ENCODE assay signal across 20 cellular contexts in the genomic region with DNA sequence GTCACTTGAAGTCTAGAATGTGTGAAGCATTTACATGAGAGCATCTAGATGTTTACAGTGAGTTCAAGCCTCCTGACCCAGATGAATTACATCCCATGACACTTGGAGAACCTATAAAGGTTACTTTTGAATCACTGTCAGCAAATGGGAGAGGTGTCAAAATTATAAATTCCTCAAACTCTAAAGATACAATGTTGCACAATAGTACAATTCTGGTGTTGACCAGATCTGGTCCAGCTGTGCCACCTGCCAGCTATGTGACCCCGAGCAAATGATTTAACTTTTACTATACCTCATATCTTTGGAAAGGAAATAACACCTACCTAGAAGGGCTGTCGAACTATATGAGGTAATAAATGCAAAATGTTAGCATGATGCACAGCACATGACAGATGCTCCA.
DNase-seq lines count a peak whose midpoint lies in the region; ATAC-seq, FAIRE-seq and TF ChIP-seq lines count a peak whose summit lies in the region.
"Had no signal": no experiment of that assay in that cellular context is flagged by ENCODE, and none has a peak within 500 bp of the region (broad histone marks: within the 10 kb centered on the region; RNA-seq: fewer than 3 reads in every experiment).

No MANE protein-coding gene starts in this region.

- H3K9me3 ChIP-seq in HepG2 (ENCODE audit: low read length): no peaks in the 10 kb centered on the region
- no peaks in the 10 kb centered on the region for H3K9me3 ChIP-seq in right lobe of liver
- H3K9me3 ChIP-seq in Karpas-422 (ENCODE audit: low read length): no peaks in the 10 kb centered on the region
- H3K9me3 ChIP-seq: BLaER1, Caco-2 had no signal

- BruUV-seq in HepG2 (replicated peaks; lab: Mats Ljungman, UMichigan): no TSS peak

- H4K20me1 ChIP-seq in HepG2 (ENCODE audit: insufficient read depth, low read length) (no peaks in the 10 kb centered on the region), Karpas-422 (ENCODE audit: insufficient read depth, low read depth, low read length) (no peaks in the 10 kb centered on the region)

- H3K27me3 Mint-ChIP-seq in immature natural killer cell (ENCODE audit: low read depth in 3 of 3): peaks cover 0 to 6% (median 2%) of the 10 kb centered on the region in 3 donors
- H3K27me3 Mint-ChIP-seq: B cell; CD4-positive, CD25-positive, alpha-beta regulatory T cell had no signal

- H3K4me3 ChIP-seq in HepG2 (replicated peaks in 1 of 3; ENCODE audit: insufficient read depth in 1 of 3, low read depth in 2 of 3, low read length in 3 of 3) (no peak overlapping the region), right lobe of liver (no peak overlapping the region), Karpas-422 (ENCODE audit: low read length) (no peak overlapping the region)
- H3K4me3 ChIP-seq: BLaER1, GM23248 had no signal

- POLR2A ChIA-PET in HepG2 (lab: Yijun Ruan, JAX): no interaction called here

- in situ Hi-C loops in HepG2 (cut with HindIII; ENCODE audit: extremely low pct_ligation_motif_present, low pct_unique_long_range_greater_than_20kb): no loop called here

- no peaks in the 10 kb centered on the region for H3K9me2 ChIP-seq in Karpas-422 (replicated peaks; ENCODE audit: insufficient read depth, low read length)

- intact Hi-C loops in HepG2 (cut with micrococcal nuclease; ENCODE audit: unreplicated experiment) (no loop called here), right lobe of liver (cut with DNase I) (no loop called here)

- no peak for FAIRE-seq in HepG2 (lab: Jason Lieb, UNC)
- FAIRE-seq: A204.1, GM19239 had no signal

- H3K4me1 ChIP-seq in HepG2 (ENCODE audit: insufficient read depth, low read length) (no peaks in the 10 kb centered on the region), right lobe of liver (no peaks in the 10 kb centered on the region), Karpas-422 (ENCODE audit: low read length) (peaks cover 25% of the 10 kb centered on the region)
- H3K4me1 ChIP-seq: Caco-2 had no signal

- no peaks in the 10 kb centered on the region for H3K9me3 Mint-ChIP-seq in immature natural killer cell
- H3K9me3 Mint-ChIP-seq: CD4-positive, CD25-positive, alpha-beta regulatory T cell; CD8-positive, alpha-beta T cell; H9 had no signal

- DNase-seq in HepG2 (ENCODE audit: low spot score) (no peak), right lobe of liver (no peak), Karpas-422 (no peak), immature natural killer cell (no peak), NCI-H187 treated with DMSO at 0.1 percent for 48 hours (lab: John Stamatoyannopoulos, UW) (no peak)
- no peak for DNase-seq in effector CD4-positive, alpha-beta T cell
- DNase-seq: Caco-2; CD4-positive, CD25-positive, alpha-beta regulatory T cell; CD8-positive, alpha-beta T cell; DMS153; DND-41; GM23248; H9 had no signal

- H3K27me3 ChIP-seq in HepG2 (ENCODE audit: control insufficient read depth in 1 of 2, insufficient read depth in 2 of 2, low read length in 2 of 2): no peaks in the 10 kb centered on the region
- H3K27me3 ChIP-seq in right lobe of liver: no peaks in the 10 kb centered on the region
- H3K27me3 ChIP-seq in Karpas-422 (ENCODE audit: low read length): no peaks in the 10 kb centered on the region
- H3K27me3 ChIP-seq: BLaER1 had no signal

- CTCF ChIA-PET in HepG2 (lab: Yijun Ruan, JAX; ENCODE audit: low intra/inter-chr PET ratio, low total read pairs): no interaction called here

- H3K79me2 ChIP-seq in HepG2 (ENCODE audit: insufficient read depth, low read length) (no peaks in the 10 kb centered on the region), Karpas-422 (ENCODE audit: low read length) (no peaks in the 10 kb centered on the region; the same call in 1 of the 2 replicates)

- TF ChIP-seq CTCF in HepG2 (CRISPR knock-in tag; IDR thresholded peaks at IDR 0.05) (no peak), right lobe of liver (IDR thresholded peaks at IDR 0.05) (no peak)

- TF ChIP-seq POLR2A in HepG2 (IDR thresholded peaks at IDR 0.05; ENCODE audit: insufficient read depth in 1 of 2, low read depth in 2 of 2, low read length in 2 of 2): no peak
- TF ChIP-seq POLR2A in right lobe of liver (IDR thresholded peaks at IDR 0.05): no peak

- no peaks in the 10 kb centered on the region for H3K36me3 ChIP-seq in HepG2 (replicated peaks in 1 of 2; ENCODE audit: control insufficient read depth in 1 of 2, insufficient read depth in 2 of 2, low read length in 2 of 2)
- H3K36me3 ChIP-seq in right lobe of liver: no peaks in the 10 kb centered on the region
- peaks cover 23% of the 10 kb centered on the region for H3K36me3 ChIP-seq in Karpas-422 (ENCODE audit: insufficient read depth, low read length)

- no peak overlapping the region for H3K4me3 Mint-ChIP-seq in immature natural killer cell
- H3K4me3 Mint-ChIP-seq: B cell; CD4-positive, CD25-positive, alpha-beta regulatory T cell; CD8-positive, alpha-beta T cell; H9 had no signal

- H3K36me3 Mint-ChIP-seq in immature natural killer cell: peaks cover 6 to 26% (median 13%) of the 10 kb centered on the region in 3 donors

- H3K4me2 ChIP-seq in HepG2 (ENCODE audit: low read depth, low read length): no peak overlapping the region
- no peak overlapping the region for H3K4me2 ChIP-seq in Karpas-422 (ENCODE audit: low read depth, low read length, poor library complexity, severe bottlenecking)
- H3K4me2 ChIP-seq: BLaER1 had no signal

- ATAC-seq in HepG2 (no peak), right lobe of liver (no peak)
- ATAC-seq: CD8-positive, alpha-beta T cell; HCT116 had no signal

- WGBS in HepG2 (ENCODE audit: low lambda C conversion rate): 85% methylated on average over 2 of the region's 2 CpGs
- WGBS in right lobe of liver (ENCODE audit: insufficient coverage, low coverage, low lambda C conversion rate, missing lambda C conversion rate): 55% methylated on average over 2 of the region's 2 CpGs

- TF ChIP-seq RAD21 in HepG2 (CRISPR knock-in tag; IDR thresholded peaks at IDR 0.05): no peak

- TF ChIP-seq EP300 in HepG2 (IDR thresholded peaks at IDR 0.05; ENCODE audit: low read depth in 2 of 2, low read length in 2 of 2) (no peak), HepG2 (CRISPR knock-in tag; IDR thresholded peaks at IDR 0.05; ENCODE audit: borderline replicate concordance) (no peak)

- no peak overlapping the region for H3K27ac ChIP-seq in HepG2 (ENCODE audit: extremely low read length, insufficient read depth, low read length)
- no peak overlapping the region for H3K27ac ChIP-seq in right lobe of liver
- H3K27ac ChIP-seq in Karpas-422 (ENCODE audit: low read length): peak overlapping the region; percentile 52; the same call in 1 of the 2 replicates
- H3K27ac ChIP-seq: 22Rv1, BLaER1, C4-2B, GM23248 had no signal

- H3K9ac ChIP-seq in HepG2 (ENCODE audit: insufficient read depth, low read depth, low read length): no peak overlapping the region
- H3K9ac ChIP-seq in Karpas-422 (ENCODE audit: low read length): no peak overlapping the region
- H3K9ac ChIP-seq: BLaER1, GM23248 had no signal

- peak overlapping the region in 4 of 6 donors; percentile 20 to 72 (median 49) for H3K27ac Mint-ChIP-seq in immature natural killer cell
- H3K27ac Mint-ChIP-seq: B cell; CD8-positive, alpha-beta T cell; H9 had no signal

- H3K4me1 Mint-ChIP-seq in immature natural killer cell: peaks cover 15 to 37% of the 10 kb centered on the region in 2 donors
- H3K4me1 Mint-ChIP-seq: B cell had no signal

- H2AFZ ChIP-seq in HepG2 (ENCODE audit: low read length): no peak overlapping the region
- no peak overlapping the region for H2AFZ ChIP-seq in Karpas-422 (ENCODE audit: low read length)
- H2AFZ ChIP-seq: GM23248 had no signal

TF ChIP-seq in HepG2, 621 proteins besides CTCF, POLR2A, EP300 and RAD21:
- peak; percentile 74 for TF ChIP-seq CEBPB (IDR thresholded peaks at IDR 0.05; ENCODE audit: borderline replicate concordance, low read depth, low read length)
- TF ChIP-seq CCDC6 (CRISPR knock-in tag; IDR thresholded peaks at IDR 0.05): no peak
